ENCODE assay signal across 11 cellular contexts in the genomic region with DNA sequence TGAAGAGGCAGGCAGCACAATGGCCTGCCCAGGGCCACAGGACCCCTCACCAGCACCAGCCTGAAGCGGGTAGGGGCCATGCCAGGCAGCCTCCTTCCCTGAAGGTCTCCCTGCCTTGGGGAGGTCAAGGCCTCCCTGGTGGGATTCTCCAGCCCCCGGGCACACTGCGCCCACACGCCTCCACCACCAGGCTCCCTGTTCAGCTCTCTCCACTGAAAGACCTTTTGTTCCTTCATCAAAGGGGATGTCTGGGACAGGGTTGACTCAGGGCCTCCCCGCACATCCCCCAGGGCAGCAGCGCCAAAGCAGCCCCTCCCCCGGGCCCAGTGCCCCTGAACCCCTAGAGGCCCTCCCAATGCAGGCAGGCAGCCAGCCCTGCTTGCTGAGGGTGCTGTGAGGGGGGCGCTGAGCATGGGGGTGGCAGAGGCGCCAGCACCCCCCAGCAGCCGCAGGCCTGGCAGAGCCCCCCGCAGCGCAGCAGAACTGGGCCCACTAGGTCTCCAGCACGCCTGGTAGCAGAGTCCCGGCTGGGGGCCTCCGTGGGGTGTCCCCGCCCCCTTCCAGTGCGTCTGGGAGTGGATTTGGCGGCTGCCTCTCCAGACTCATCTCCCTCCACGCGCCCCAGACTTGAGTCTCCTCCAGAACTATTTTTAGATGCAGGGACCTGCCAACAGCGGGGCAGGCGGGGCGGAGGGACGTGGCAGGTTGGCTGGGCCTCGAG. TPM values are rescaled to one million over a fixed set of nuclear protein-coding genes. Genes with fewer than 3 reads are reported as not detected.
DNase-seq lines count a peak whose midpoint lies in the region; ATAC-seq, FAIRE-seq and TF ChIP-seq lines count a peak whose summit lies in the region.
"Had no signal": no experiment of that assay in that cellular context is flagged by ENCODE, and none has a peak within 500 bp of the region (broad histone marks: within the 10 kb centered on the region; RNA-seq: fewer than 3 reads in every experiment).

No MANE protein-coding gene starts in this region.

- peaks cover 5 to 82% (median 43%) of the 10 kb centered on the region in 3 donors for H3K4me1 ChIP-seq in gastroesophageal sphincter
- no peaks in the 10 kb centered on the region for H3K4me1 ChIP-seq in small intestine (ENCODE audit: control insufficient read depth in 2 of 2, insufficient read depth in 1 of 2, low read depth in 1 of 2, low read length in 1 of 2)

- intact Hi-C loops in Calu3 (cut with micrococcal nuclease; ENCODE audit: unreplicated experiment) (no loop called here), posterior cingulate gyrus (cut with DNase I) (no loop called here)

- H3K27ac ChIP-seq in gastroesophageal sphincter, result peak overlapping the region; percentile 18 to 91 (median 86)
- no peak overlapping the region for H3K27ac ChIP-seq in small intestine (ENCODE audit: low read depth in 1 of 2, low read length in 1 of 2)
- H3K27ac ChIP-seq: PC-9 had no signal

- TF ChIP-seq POLR2A in gastroesophageal sphincter (IDR thresholded peaks at IDR 0.05), result no peak

- FAIRE-seq in small intestine (lab: Jason Lieb, UNC), result no peak

- peak overlapping the region in 1 of 2 donors; percentile 12 for H3K4me3 ChIP-seq in gastroesophageal sphincter
- no peak overlapping the region for H3K4me3 ChIP-seq in small intestine (ENCODE audit: low read depth in 1 of 2, low read length in 2 of 2)
- H3K4me3 ChIP-seq: PC-9 had no signal

- no peaks in the 10 kb centered on the region for H3K9me3 ChIP-seq in gastroesophageal sphincter
- no peaks in the 10 kb centered on the region for H3K9me3 ChIP-seq in small intestine (ENCODE audit: control insufficient read depth, low read depth)

- no peaks in the 10 kb centered on the region for H3K27me3 Mint-ChIP-seq in Calu3 (ENCODE audit: unreplicated experiment)

- H3K9me3 Mint-ChIP-seq in Calu3 (ENCODE audit: low read depth, unreplicated experiment), result no peaks in the 10 kb centered on the region

- no TSS peak for BruUV-seq in Calu3 (replicated peaks; lab: Mats Ljungman, UMichigan)

- peak; percentile 85 for ATAC-seq in gastroesophageal sphincter
- ATAC-seq in HG02870 (IDR thresholded peaks at IDR 0.05; ENCODE audit: unreplicated experiment), result no peak

- no peaks in the 10 kb centered on the region for H3K27me3 ChIP-seq in gastroesophageal sphincter
- H3K27me3 ChIP-seq in small intestine (ENCODE audit: control insufficient read depth in 2 of 2, insufficient read depth in 2 of 2, low read length in 2 of 2), result no peaks in the 10 kb centered on the region

- 0% methylated on average over 2 of the region's 25 CpGs; no CpG with 5 or more reads in 1 of the 2 donors for WGBS in gastroesophageal sphincter (ENCODE audit: low coverage in 1 of 2), 2 donors
- WGBS in small intestine, 3 donors, result 49 to 60% (median 53%) methylated on average over 22 to 25 of the region's 25 CpGs

- in situ Hi-C loops in SK-MEL-5 (cut with HindIII; ENCODE audit: low pct_unique_long_range_greater_than_20kb, low sequenced_read_pairs), result no loop called here

- H3K4me3 Mint-ChIP-seq in Calu3 (ENCODE audit: low read depth, unreplicated experiment), result no peak overlapping the region

- H3K36me3 Mint-ChIP-seq in Calu3 (ENCODE audit: insufficient read depth, unreplicated experiment), result peaks cover 85% of the 10 kb centered on the region

- CTCF ChIA-PET in Calu3 (lab: Charles Lee), result interaction anchor here (1.3 kb wide), 1 partner anchor 147 kb away, joined by 3 read pairs; no protein-coding TSS in a partner anchor

- peaks cover 50% of the 10 kb centered on the region for H3K4me1 Mint-ChIP-seq in Calu3 (ENCODE audit: low read depth, unreplicated experiment)

- TF ChIP-seq CTCF in Calu3 (IDR thresholded peaks at IDR 0.05; ENCODE audit: unreplicated experiment), result no peak
- TF ChIP-seq CTCF in gastroesophageal sphincter (IDR thresholded peaks at IDR 0.05), result no peak

- TF ChIP-seq EP300 in gastroesophageal sphincter (IDR thresholded peaks at IDR 0.05), result no peak

- no peak for DNase-seq in Calu3
- peak; percentile 50 for DNase-seq in SK-MEL-5 (ENCODE audit: low read depth, low spot score)
- DNase-seq in posterior cingulate gyrus, result peak; percentile 69 to 97 (median 81)
- DNase-seq in SIG-M5 treated with dmso at 0.1 percent for 504 hours (lab: John Stamatoyannopoulos, UW; ENCODE audit: unreplicated experiment), result no peak
- no peak for DNase-seq in LoVo (ENCODE audit: low spot score)
- no peak for DNase-seq in small intestine
- DNase-seq: stimulated activated CD8-positive, alpha-beta memory T cell treated with anti-CD3 and anti-CD28 coated beads, Interleukin-4, amount 100 ng/mL, for 48 hours had no signal

- peak overlapping the region; percentile 44 for H3K27ac Mint-ChIP-seq in Calu3 (ENCODE audit: unreplicated experiment)

- peaks cover 0 to 58% of the 10 kb centered on the region in 2 donors for H3K36me3 ChIP-seq in gastroesophageal sphincter
- peaks cover 6 to 17% of the 10 kb centered on the region in 2 donors for H3K36me3 ChIP-seq in small intestine (ENCODE audit: control insufficient read depth in 2 of 2, insufficient read depth in 2 of 2, low read length in 2 of 2)

RNA-seq across cellular contexts. Expression of gene BCAR1, which starts 13.1 kb away (rescaled TPM):
- total RNA-seq in Calu3 (2022) (153 and 168 TPM in 2 replicates), gastroesophageal sphincter (10 to 100 TPM; 34.6 to 63.7 (median 37.0) TPM)
- 12.4 and 16.5 TPM in 2 replicates for total RNA-seq in SK-MEL-5 (2014; rRNA removed; shearing (Covaris generic))
- polyA plus RNA-seq in SK-MEL-5 (2015; cell fraction: cytosol; rRNA removed), result 39.3 and 41.3 TPM in 2 replicates
- 49.1 and 49.4 TPM in 2 replicates for polyA plus RNA-seq in SK-MEL-5 (2015; cell fraction: nucleus; rRNA removed)
- polyA plus RNA-seq in small intestine, result 100 to 1,000 TPM in 1 of 3 donors, 10 to 100 TPM in 2; 61.1 to 105 (median 94.2) TPM

RNA-seq across cellular contexts. Expression of gene CTRB1, which starts 19.5 kb away (rescaled TPM):
- not detected in 2 replicates for total RNA-seq in Calu3 (2022)
- not detected in 2 replicates for total RNA-seq in SK-MEL-5 (2014; rRNA removed; shearing (Covaris generic))
- polyA plus RNA-seq in SK-MEL-5 (2015; cell fraction: cytosol; rRNA removed), result not detected in 2 replicates
- polyA plus RNA-seq in SK-MEL-5 (2015; cell fraction: nucleus; rRNA removed), result not detected in 2 replicates
- not detected for total RNA-seq in gastroesophageal sphincter
- 10 to 100 TPM in 1 of 3 donors, 1 to 10 TPM in 1, under 1 TPM in 1; 0.27 to 23.7 (median 7.0) TPM for polyA plus RNA-seq in small intestine
- total RNA-seq: epithelial cell of proximal tubule, PC-9 had no signal

RNA-seq across cellular contexts. Expression of gene CTRB2, which starts 31.3 kb away (rescaled TPM):
- total RNA-seq in Calu3 (2022) (0.76 TPM in 1 of 2 replicates, not detected in the other), gastroesophageal sphincter (not detected)
- total RNA-seq in SK-MEL-5 (2014; rRNA removed; shearing (Covaris generic)), result not detected in 2 replicates
- 0.66 TPM in 1 of 2 replicates, not detected in the other for polyA plus RNA-seq in SK-MEL-5 (2015; cell fraction: cytosol; rRNA removed)
- polyA plus RNA-seq in SK-MEL-5 (2015; cell fraction: nucleus; rRNA removed), result not detected in 2 replicates
- polyA plus RNA-seq in small intestine, result 10 to 100 TPM in 2 of 3 donors, under 1 TPM in 1; 0.34 to 19.2 (median 13.0) TPM
- total RNA-seq: epithelial cell of proximal tubule, PC-9 had no signal

Comparison
In these comparisons a context has a peak if more than half of its experiments do, and no peak if none do; other contexts are left out.
1. DNase-seq: peak in SK-MEL-5 (single experiment) and posterior cingulate gyrus (10 of 10); none in Calu3 (single experiment), SIG-M5 treated with dmso at 0.1 percent for 504 hours (single experiment), LoVo (single experiment) and small intestine (single experiment).
2. H3K27ac ChIP-seq: peak in gastroesophageal sphincter (4 of 4); none in small intestine (0 of 2).